21 cellular contexts compared by ENCODE assay signal in genomic region chr1:201761871-201762270, GRCh38.
DNase-seq lines count a peak whose midpoint lies in the region; ATAC-seq and TF ChIP-seq lines count a peak whose summit lies in the region.
"Had no signal": no experiment of that assay in that cellular context is flagged by ENCODE, and none has a peak within 500 bp of the region (broad histone marks: within the 10 kb centered on the region; RNA-seq: fewer than 3 reads in every experiment).

No MANE protein-coding gene starts in this region.

- H2BK120ac ChIP-seq in IMR-90 (ENCODE audit: low read depth, low read length), result no peak overlapping the region

- peaks cover 56 to 98% of the 10 kb centered on the region in 2 experiments for H3K79me1 ChIP-seq in IMR-90 (ENCODE audit: low read depth in 1 of 2, low read length in 2 of 2)

- H3K79me2 ChIP-seq in osteoblast (ENCODE audit: insufficient read depth, low read length), result peaks cover 84% of the 10 kb centered on the region

- ATAC-seq in IMR-90 (ENCODE audit: low read depth) (no peak), GM18511 (IDR thresholded peaks at IDR 0.05; ENCODE audit: unreplicated experiment) (no peak)
- ATAC-seq: activated naive CD8-positive, alpha-beta T cell treated with anti-CD3 and anti-CD28 coated beads, Interleukin-2, amount 50 U/mL, for 24 hours; mucosa of descending colon had no signal

- 0 out of 2 replicates have a peak overlapping the region, but pooled peaks have one; percentile 23 for H3K23ac ChIP-seq in IMR-90 (ENCODE audit: low read depth, low read length)

- no peak for TF ChIP-seq POLR2A in IMR-90 (IDR thresholded peaks at IDR 0.05; ENCODE audit: low read depth, low read length)

- CTCF ChIA-PET in IMR-90 (lab: Yijun Ruan, JAX), result interaction anchor here (0.6 kb wide), 2 partner anchors 13 to 202 kb away, joined by 5 to 6 read pairs; no protein-coding TSS in a partner anchor

- intact Hi-C loops in IMR-90 (cut with micrococcal nuclease), result no loop called here

- H3K4ac ChIP-seq in IMR-90 (ENCODE audit: low read depth, low read length), result no peak overlapping the region

- H3K14ac ChIP-seq in IMR-90 (replicated peaks; ENCODE audit: low read depth, low read length), result no peak overlapping the region

- H3K9me1 ChIP-seq in IMR-90 (ENCODE audit: insufficient read depth, low read length), result peaks cover 20% of the 10 kb centered on the region

- no TSS peak for BruUV-seq in IMR-90 (replicated peaks; lab: Mats Ljungman, UMichigan)

- H2AK9ac ChIP-seq in IMR-90 (replicated peaks; ENCODE audit: low read depth, low read length, poor library complexity), result no peak overlapping the region

- no peak for DNase-seq in IMR-90
- no peak for DNase-seq in osteoblast (ENCODE audit: insufficient read length, low spot score, missing footprints)
- DNase-seq in cortex of kidney (lab: John Stamatoyannopoulos, UW), result no peak
- no peak for DNase-seq in T-helper 9 cell
- no peak for DNase-seq in T-helper 1 cell
- DNase-seq: ACHN; activated CD4-positive, alpha-beta T cell treated with anti-CD3 and anti-CD28 coated beads, Interleukin-2, amount 10 ng/mL, durations not matched to agents 24 days and 14 days; activated naive CD8-positive, alpha-beta T cell treated with anti-CD3 and anti-CD28 coated beads, Interleukin-2, amount 50 U/mL, for 24 hours; mucosa of descending colon; NCI-H1694; NCI-H2227 treated with DMSO at 0.1 percent for 48 hours; NCI-H774; OCI-M1; retina; SHP77; stimulated activated CD8-positive, alpha-beta memory T cell treated with anti-CD3 and anti-CD28 coated beads, Interleukin-4, amount 100 ng/mL, for 48 hours had no signal

- H2AK5ac ChIP-seq in IMR-90 (ENCODE audit: low read depth, low read length), result no peak overlapping the region

- H3K4me3 ChIP-seq in IMR-90 (ENCODE audit: insufficient read depth, low read depth, low read length) (no peak overlapping the region), osteoblast (ENCODE audit: insufficient read depth, low read length) (no peak overlapping the region)
- H3K4me3 ChIP-seq: BLaER1 treated with 17β-estradiol and CSF1 and Interleukin-3, amounts not matched to agents 10 nM and 100 nM; mucosa of descending colon had no signal

- no peak overlapping the region for H3K18ac ChIP-seq in IMR-90 (ENCODE audit: low read depth, low read length)

- in situ Hi-C loops in IMR-90 (cut with MboI; ENCODE audit: low sequenced_read_pairs), result no loop called here

- H4K20me1 ChIP-seq in IMR-90 (ENCODE audit: insufficient read depth, low read length) (peaks cover 74% of the 10 kb centered on the region), osteoblast (ENCODE audit: insufficient read depth, low read length) (peaks cover 2% of the 10 kb centered on the region)

- H3K56ac ChIP-seq in IMR-90 (ENCODE audit: extremely low read depth, insufficient read depth, low read length), result no peak overlapping the region

- H2BK20ac ChIP-seq in IMR-90 (ENCODE audit: low read depth, low read length), result no peak overlapping the region

- H3K4me2 ChIP-seq in IMR-90 (ENCODE audit: low read depth, low read length) (no peak overlapping the region), osteoblast (ENCODE audit: insufficient read depth, low read length) (no peak overlapping the region)
- H3K4me2 ChIP-seq: BLaER1 treated with 17β-estradiol and CSF1 and Interleukin-3, amounts not matched to agents 10 nM and 100 nM had no signal

- no peak for TF ChIP-seq CTCF in C4-2B (conservative IDR thresholded peaks at IDR 0.05)
- TF ChIP-seq CTCF in IMR-90 (conservative IDR thresholded peaks at IDR 0.05; ENCODE audit: low read depth, low read length), result no peak
- no peak for TF ChIP-seq CTCF in osteoblast (IDR thresholded peaks at IDR 0.05; ENCODE audit: extremely low read depth, low read depth, low read length)

- H3K9ac ChIP-seq in IMR-90 (ENCODE audit: low read depth, low read length), result no peak overlapping the region
- H3K9ac ChIP-seq: BLaER1 treated with 17β-estradiol and CSF1 and Interleukin-3, amounts not matched to agents 10 nM and 100 nM had no signal

- no peak overlapping the region for H4K5ac ChIP-seq in IMR-90 (ENCODE audit: low read depth, low read length)

- no peak overlapping the region for H2BK15ac ChIP-seq in IMR-90 (ENCODE audit: low read depth, low read length)

- no peak overlapping the region for H4K8ac ChIP-seq in IMR-90 (ENCODE audit: low read depth in 2 of 2, low read length in 2 of 2)

- no peak overlapping the region for H2AFZ ChIP-seq in IMR-90 (replicated peaks; ENCODE audit: low read length, poor library complexity)
- no peak overlapping the region for H2AFZ ChIP-seq in osteoblast (ENCODE audit: low read length)

- H3K9me3 ChIP-seq in IMR-90 (ENCODE audit: control insufficient read depth, insufficient read depth, low read length) (no peaks in the 10 kb centered on the region), osteoblast (ENCODE audit: low read depth, low read length) (no peaks in the 10 kb centered on the region)
- H3K9me3 ChIP-seq: BLaER1 treated with 17β-estradiol and CSF1 and Interleukin-3, amounts not matched to agents 10 nM and 100 nM; mucosa of descending colon; neutrophil had no signal

- peak overlapping the region; percentile 74; the same call in 1 of the 2 replicates for H3K27ac ChIP-seq in C4-2B
- no peak overlapping the region for H3K27ac ChIP-seq in IMR-90 (ENCODE audit: insufficient read depth, low read length)
- H3K27ac ChIP-seq in cingulate gyrus (ENCODE audit: low read depth, low read length), result peak overlapping the region; percentile 57
- H3K27ac ChIP-seq in osteoblast (ENCODE audit: low read depth, low read length), result peak overlapping the region; percentile 56
- H3K27ac ChIP-seq: BLaER1 treated with 17β-estradiol and CSF1 and Interleukin-3, amounts not matched to agents 10 nM and 100 nM; neutrophil had no signal

- H2BK5ac ChIP-seq in IMR-90 (ENCODE audit: low read depth, low read length, poor library complexity, severe bottlenecking), result peak overlapping the region; percentile 3

- no peaks in the 10 kb centered on the region for H3K27me3 ChIP-seq in IMR-90 (ENCODE audit: control insufficient read depth, insufficient read depth, low read length)
- H3K27me3 ChIP-seq in osteoblast (ENCODE audit: insufficient read depth, low read length), result no peaks in the 10 kb centered on the region
- H3K27me3 ChIP-seq: BLaER1 treated with 17β-estradiol and CSF1 and Interleukin-3, amounts not matched to agents 10 nM and 100 nM; neutrophil had no signal

- H3K4me1 ChIP-seq in IMR-90 (ENCODE audit: control insufficient read depth, insufficient read depth, low read length) (peaks cover 28% of the 10 kb centered on the region), osteoblast (ENCODE audit: insufficient read depth, low read length) (peaks cover 95% of the 10 kb centered on the region)

- POLR2A ChIA-PET in IMR-90 (lab: Charles Lee; ENCODE audit: unreplicated experiment), result no interaction called here

- no CpG with 5 or more reads among the region's 4 CpGs for WGBS in IMR-90 (ENCODE audit: extremely low coverage in 2 of 2, insufficient read length in 1 of 2), 2 experiments

- dilution Hi-C loops in IMR-90 (cut with HindIII; ENCODE audit: low sequenced_read_pairs, unreplicated experiment), result no loop called here

- H4K91ac ChIP-seq in IMR-90 (ENCODE audit: insufficient read depth, low read depth, low read length), result no peak overlapping the region

- no peak for TF ChIP-seq RAD21 in IMR-90 (IDR thresholded peaks at IDR 0.05; ENCODE audit: low read length)

- H3K36me3 ChIP-seq in IMR-90 (ENCODE audit: control insufficient read depth, insufficient read depth, low read length), result no peaks in the 10 kb centered on the region
- H3K36me3 ChIP-seq in osteoblast (ENCODE audit: insufficient read depth, low read length), result peaks cover 4% of the 10 kb centered on the region
- H3K36me3 ChIP-seq: neutrophil had no signal

TF ChIP-seq in IMR-90, 13 proteins besides CTCF, POLR2A, EP300 and RAD21:
- TF ChIP-seq SMC3 (IDR thresholded peaks at IDR 0.05; ENCODE audit: low read depth, low read length), result no peak
- TF ChIP-seq, protein P1, sequence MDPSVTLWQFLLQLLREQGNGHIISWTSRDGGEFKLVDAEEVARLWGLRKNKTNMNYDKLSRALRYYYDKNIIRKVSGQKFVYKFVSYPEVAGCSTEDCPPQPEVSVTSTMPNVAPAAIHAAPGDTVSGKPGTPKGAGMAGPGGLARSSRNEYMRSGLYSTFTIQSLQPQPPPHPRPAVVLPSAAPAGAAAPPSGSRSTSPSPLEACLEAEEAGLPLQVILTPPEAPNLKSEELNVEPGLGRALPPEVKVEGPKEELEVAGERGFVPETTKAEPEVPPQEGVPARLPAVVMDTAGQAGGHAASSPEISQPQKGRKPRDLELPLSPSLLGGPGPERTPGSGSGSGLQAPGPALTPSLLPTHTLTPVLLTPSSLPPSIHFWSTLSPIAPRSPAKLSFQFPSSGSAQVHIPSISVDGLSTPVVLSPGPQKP (IDR thresholded peaks at IDR 0.05; ENCODE audit: borderline replicate concordance, low read depth, low read length), result no peak
